ENCODE assay signal across 12 cellular contexts in genomic region chr17:30805944-30806456, GRCh38. TPM values are rescaled to one million over a fixed set of nuclear protein-coding genes. Genes with fewer than 3 reads are reported as not detected.
DNase-seq lines count a peak whose midpoint lies in the region; ATAC-seq and TF ChIP-seq lines count a peak whose summit lies in the region.
"Had no signal": no experiment of that assay in that cellular context is flagged by ENCODE, and none has a peak within 500 bp of the region (broad histone marks: within the 10 kb centered on the region; RNA-seq: fewer than 3 reads in every experiment).

No MANE protein-coding gene starts in this region.

- no peaks in the 10 kb centered on the region for H3K4me1 Mint-ChIP-seq in endodermal cell

- H3K9ac ChIP-seq in PC-3 (ENCODE audit: low read length) (no peak overlapping the region), endodermal cell (ENCODE audit: extremely low read depth, low read length, poor library complexity, severe bottlenecking) (no peak overlapping the region)

- H3K4me3 ChIP-seq in cardiac muscle cell: no peak overlapping the region
- H3K4me3 ChIP-seq in heart left ventricle: no peak overlapping the region
- H3K4me3 ChIP-seq in PC-3 (ENCODE audit: low read length): no peak overlapping the region
- no peak overlapping the region for H3K4me3 ChIP-seq in endodermal cell (ENCODE audit: low read length)

- DNase-seq in cardiac muscle cell (ENCODE audit: low read depth in 1 of 2, low spot score in 1 of 2): no peak
- DNase-seq in heart left ventricle: no peak
- DNase-seq in PC-3: no peak
- no peak for DNase-seq in endodermal cell
- no peak for DNase-seq in AG08396 (ENCODE audit: low spot score)
- DNase-seq in COLO668 (lab: John Stamatoyannopoulos, UW; ENCODE audit: unreplicated experiment): no peak
- DNase-seq: activated gamma-delta T cell; NCI-H748 treated with DMSO at 0.1 percent for 48 hours; stimulated activated CD4-positive, alpha-beta T cell treated with anti-CD3 and anti-CD28 coated beads, Interleukin-12 subunit alpha, Interleukin-12 subunit beta, amount 100 ng/mL, for 4 hours had no signal

- POLR2A ChIA-PET in PC-3 (lab: Charles Lee; ENCODE audit: unreplicated experiment): no interaction called here

- no peak for TF ChIP-seq POLR2A in heart left ventricle (IDR thresholded peaks at IDR 0.05)

- ATAC-seq in heart left ventricle (no peak), PC-3 (no peak), HG03025 (IDR thresholded peaks at IDR 0.05; ENCODE audit: low FRiP score, unreplicated experiment) (no peak), HG03108 (IDR thresholded peaks at IDR 0.05; ENCODE audit: unreplicated experiment) (no peak)

- no TSS peak for BruUV-seq in PC-3 (replicated peaks; lab: Mats Ljungman, UMichigan)

- H3K4me3 Mint-ChIP-seq in endodermal cell: no peak overlapping the region

- H3K9me3 ChIP-seq in cardiac muscle cell (ENCODE audit: low read depth) (no peaks in the 10 kb centered on the region), heart left ventricle (no peaks in the 10 kb centered on the region), PC-3 (ENCODE audit: low read length) (no peaks in the 10 kb centered on the region), endodermal cell (ENCODE audit: control insufficient read depth, low read length) (peaks cover 10% of the 10 kb centered on the region)

- H4K20me1 ChIP-seq in PC-3 (ENCODE audit: low read length): no peaks in the 10 kb centered on the region

- H3K27me3 Mint-ChIP-seq in endodermal cell (ENCODE audit: insufficient read depth): no peaks in the 10 kb centered on the region

- H3K36me3 ChIP-seq in cardiac muscle cell (peaks cover 18% of the 10 kb centered on the region), heart left ventricle (peaks cover 0 to 40% (median 35%) of the 10 kb centered on the region in 9 donors), PC-3 (ENCODE audit: low read depth, low read length) (0 out of 2 replicates have a peak, but pooled peaks cover 5% of the 10 kb centered on the region), endodermal cell (ENCODE audit: control insufficient read depth, insufficient read depth, low read length) (peaks cover 54% of the 10 kb centered on the region)

- no peaks in the 10 kb centered on the region for H3K27me3 ChIP-seq in cardiac muscle cell
- H3K27me3 ChIP-seq in heart left ventricle: no peaks in the 10 kb centered on the region
- no peaks in the 10 kb centered on the region for H3K27me3 ChIP-seq in PC-3 (ENCODE audit: low read length)
- H3K27me3 ChIP-seq in endodermal cell (ENCODE audit: control insufficient read depth, insufficient read depth, low read length, poor library complexity, severe bottlenecking): no peaks in the 10 kb centered on the region

- H3K4me2 ChIP-seq in PC-3 (ENCODE audit: low read length): no peak overlapping the region

- H3K9me3 Mint-ChIP-seq in endodermal cell: no peaks in the 10 kb centered on the region

- H2AFZ ChIP-seq in PC-3 (ENCODE audit: low read length): no peak overlapping the region

- no peak overlapping the region for H3K27ac ChIP-seq in cardiac muscle cell
- H3K27ac ChIP-seq in heart left ventricle: peak overlapping the region in 1 of 12 donors; percentile 34
- no peak overlapping the region for H3K27ac ChIP-seq in PC-3 (ENCODE audit: low read length)
- H3K27ac ChIP-seq in endodermal cell (ENCODE audit: low read depth, low read length): no peak overlapping the region
- H3K27ac ChIP-seq: C4-2B had no signal

- H3K27ac Mint-ChIP-seq in endodermal cell: no peak overlapping the region

- no peaks in the 10 kb centered on the region for H3F3A ChIP-seq in PC-3 (ENCODE audit: low read length, unreplicated experiment)

- H3K79me2 ChIP-seq in PC-3 (ENCODE audit: low read length): 0 out of 2 replicates have a peak, but pooled peaks cover 5% of the 10 kb centered on the region

- 90 to 95% (median 91%) methylated on average over 2 of the region's 2 CpGs for WGBS in heart left ventricle, 4 donors
- 98% methylated on average over 2 of the region's 2 CpGs; no CpG with 5 or more reads in 1 of the 2 experiments for WGBS in endodermal cell (ENCODE audit: insufficient coverage in 1 of 2, insufficient read length in 1 of 2), 2 experiments

- CTCF ChIA-PET in PC-3 (lab: Charles Lee): interaction anchor here (0.6 kb wide), 1 partner anchor 889 kb away, joined by 3 read pairs; no protein-coding TSS in a partner anchor

- H3K9me2 ChIP-seq in PC-3 (replicated peaks; ENCODE audit: low read length): no peaks in the 10 kb centered on the region

- H3K36me3 Mint-ChIP-seq in endodermal cell (ENCODE audit: low read depth): peaks cover 50% of the 10 kb centered on the region

- H3K4me1 ChIP-seq in cardiac muscle cell (ENCODE audit: low read depth): no peaks in the 10 kb centered on the region
- H3K4me1 ChIP-seq in heart left ventricle: peaks cover 0 to 52% (median 0%) of the 10 kb centered on the region in 12 donors
- H3K4me1 ChIP-seq in PC-3 (ENCODE audit: insufficient read depth, low read length): no peaks in the 10 kb centered on the region
- no peaks in the 10 kb centered on the region for H3K4me1 ChIP-seq in endodermal cell (ENCODE audit: control insufficient read depth, insufficient read depth, low read length)

- intact Hi-C loops in heart left ventricle (cut with DNase I) (no loop called here), PC-3 (cut with micrococcal nuclease) (no loop called here)

- peak; percentile 24 for TF ChIP-seq CTCF in cardiac muscle cell (IDR thresholded peaks at IDR 0.05; ENCODE audit: low read depth, low read length)
- no peak for TF ChIP-seq CTCF in heart left ventricle (IDR thresholded peaks at IDR 0.05)
- TF ChIP-seq CTCF in PC-3 (conservative IDR thresholded peaks at IDR 0.05; ENCODE audit: low read depth, low read length): peak; percentile 34; the same call in 1 of the 2 replicates
- TF ChIP-seq CTCF in endodermal cell (conservative IDR thresholded peaks at IDR 0.05): peak; percentile 57

RNA-seq across cellular contexts. Expression of gene CRLF3, which starts 18.5 kb away (rescaled TPM):
- total RNA-seq in cardiac muscle cell (11.1 and 11.9 TPM in 2 replicates), heart left ventricle (10 to 100 TPM in 1 of 9 donors, 1 to 10 TPM in 8; 4.4 to 12.3 (median 5.5) TPM), PC-3 (2014; rRNA removed) (6.6 and 9.8 TPM in 2 replicates), endodermal cell (10 to 100 TPM; 26.1 to 31.2 TPM)
- polyA plus RNA-seq in cardiac muscle cell (19.9 and 24.1 TPM in 2 replicates), heart left ventricle (1 to 10 TPM; 3.0 to 4.4 TPM)
- 11.2 TPM for polyA plus RNA-seq in endodermal cell (2013, experiment 1 of 2)
- 11.7 TPM for polyA plus RNA-seq in endodermal cell (2013, experiment 2 of 2)

RNA-seq across cellular contexts. Expression of gene ATAD5, which starts 25.8 kb away (rescaled TPM):
- total RNA-seq in cardiac muscle cell (3.2 and 6.3 TPM in 2 replicates), heart left ventricle (1 to 10 TPM in 1 of 9 donors, under 1 TPM in 8; 0.32 to 2.5 (median 0.49) TPM), PC-3 (2014; rRNA removed) (4.2 and 5.4 TPM in 2 replicates), endodermal cell (10 to 100 TPM; 20.3 to 29.7 TPM)
- polyA plus RNA-seq in cardiac muscle cell (4.1 and 6.4 TPM in 2 replicates), heart left ventricle (under 1 TPM; 0.25 to 0.34 TPM)
- 14.2 TPM for polyA plus RNA-seq in endodermal cell (2013, experiment 1 of 2)
- 17.1 TPM for polyA plus RNA-seq in endodermal cell (2013, experiment 2 of 2)

Comparison
In these comparisons a context has a peak if more than half of its experiments do, and no peak if none do; other contexts are left out.
1. CTCF ChIP-seq: peak in cardiac muscle cell (single experiment), PC-3 (single experiment) and endodermal cell (single experiment); none in heart left ventricle (0 of 12).